In the genomic region with DNA sequence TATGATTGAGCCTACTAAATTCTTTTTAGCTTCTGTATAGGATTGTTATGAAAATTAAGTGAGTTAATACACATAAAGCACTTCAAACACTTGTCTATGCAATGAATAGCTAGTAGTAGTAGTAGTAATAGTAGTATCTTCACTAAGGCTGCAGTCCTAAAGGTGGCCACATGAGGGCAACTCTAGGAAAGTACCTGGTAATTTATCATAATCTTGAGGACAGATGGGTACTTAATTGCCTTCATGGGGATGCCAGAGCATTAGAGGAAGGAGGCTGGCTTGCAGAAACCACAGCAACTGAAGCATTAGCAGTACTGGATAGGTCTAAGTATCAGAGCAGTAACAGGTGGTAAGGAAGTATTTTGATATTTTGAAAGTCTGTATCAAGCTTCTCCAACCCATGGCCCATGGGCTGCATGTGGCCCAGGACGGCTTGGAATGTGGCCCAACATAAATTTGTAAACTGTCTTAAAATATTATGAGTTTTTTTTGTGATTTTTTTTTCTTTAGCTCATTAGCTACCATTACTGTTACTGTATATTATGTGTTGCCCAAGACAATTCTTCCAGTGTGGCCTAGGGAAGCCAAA, we compare ENCODE assay signal across 8 cellular contexts. TPM values are rescaled to one million over a fixed set of nuclear protein-coding genes. Genes with fewer than 3 reads are reported as not detected.
DNase-seq lines count a peak whose midpoint lies in the region; ATAC-seq and TF ChIP-seq lines count a peak whose summit lies in the region.

No MANE protein-coding gene starts in this region.

- no peak overlapping the region for H3K4me3 Mint-ChIP-seq in CD14-positive monocyte

- peak; percentile 48 for ATAC-seq in GM19372 (IDR thresholded peaks at IDR 0.05; ENCODE audit: low read depth, unreplicated experiment)

- intact Hi-C loops in CD14-positive monocyte (cut with micrococcal nuclease): loop anchor here in 1 of 2 donors (2.0 to 10.0 kb wide), 2 partner anchors 53 to 549 kb away; partner anchors contain the start of gene ATP10D

- H3K36me3 Mint-ChIP-seq in CD14-positive monocyte: no peaks in the 10 kb centered on the region

- no peak for DNase-seq in CD14-positive monocyte (ENCODE audit: low spot score)
- peak; percentile 6 for DNase-seq in NCI-H146 treated with DMSO at 0.1 percent for 48 hours (lab: John Stamatoyannopoulos, UW; ENCODE audit: unreplicated experiment)
- DNase-seq in activated CD8-positive, alpha-beta memory T cell treated with anti-CD3 and anti-CD28 coated beads, Interleukin-2, amount 50 U/mL, for 1 hour (ENCODE audit: extremely low read depth): peak; percentile 13
- peak; percentile 39 for DNase-seq in fibroblast of pulmonary artery (ENCODE audit: low read depth)
- peak; percentile 64 for DNase-seq in stimulated activated CD4-positive, alpha-beta T cell treated with anti-CD3 and anti-CD28 coated beads, Interleukin-4, amount 100 ng/mL, for 1 hour
- DNase-seq in globus pallidus (ENCODE audit: low spot score): no peak
- DNase-seq in ureter (ENCODE audit: low spot score): no peak

- H3K27me3 Mint-ChIP-seq in CD14-positive monocyte (ENCODE audit: low read depth in 3 of 3): peaks cover 0 to 2% (median 1%) of the 10 kb centered on the region in 3 donors

- no peak overlapping the region for H3K27ac Mint-ChIP-seq in CD14-positive monocyte

- no peaks in the 10 kb centered on the region for H3K9me3 Mint-ChIP-seq in CD14-positive monocyte

- TF ChIP-seq CTCF in CD14-positive monocyte (IDR thresholded peaks at IDR 0.05): peak; percentile 84
- TF ChIP-seq CTCF in fibroblast of pulmonary artery (IDR thresholded peaks at IDR 0.05; ENCODE audit: low read length, missing control alignments): peak; percentile 72

- H3K4me3 ChIP-seq in fibroblast of pulmonary artery (replicated peaks; ENCODE audit: low read depth, low read length): no peak overlapping the region

- H3K4me1 Mint-ChIP-seq in CD14-positive monocyte: peaks cover 25% of the 10 kb centered on the region

RNA-seq across cellular contexts. Expression of gene NIPAL1, which starts 17.3 kb away (rescaled TPM):
- polyA plus RNA-seq in CD14-positive monocyte: under 1 TPM in 1 of 2 donors, not detected in 1; 0.22 TPM
- 57.3 TPM for total RNA-seq in ureter

RNA-seq across cellular contexts. Expression of gene CNGA1, which starts 17.4 kb away (rescaled TPM):
- polyA plus RNA-seq in CD14-positive monocyte: not detected
- total RNA-seq in ureter: 36.8 TPM

Comparison
In these comparisons a context has a peak if more than half of its experiments do, and no peak if none do; other contexts are left out.
1. DNase-seq: peak in NCI-H146 treated with DMSO at 0.1 percent for 48 hours (single experiment), activated CD8-positive, alpha-beta memory T cell treated with anti-CD3 and anti-CD28 coated beads, Interleukin-2, amount 50 U/mL, for 1 hour (single experiment), fibroblast of pulmonary artery (single experiment) and stimulated activated CD4-positive, alpha-beta T cell treated with anti-CD3 and anti-CD28 coated beads, Interleukin-4, amount 100 ng/mL, for 1 hour (single experiment); none in CD14-positive monocyte (single experiment), globus pallidus (single experiment) and ureter (single experiment).